Comparison of ENCODE assay signal across 33 cellular contexts in genomic region chrX:136975642-136976518, GRCh38. TPM values are rescaled to one million over a fixed set of nuclear protein-coding genes. Genes with fewer than 3 reads are reported as not detected.
"Had no signal": no experiment of that assay in that cellular context is flagged by ENCODE, and none has a peak within 500 bp of the region (broad histone marks: within the 10 kb centered on the region; RNA-seq: fewer than 3 reads in every experiment).

No MANE protein-coding gene starts in this region.

- H3K27me3 Mint-ChIP-seq: activated CD4-positive, alpha-beta memory T cell treated with anti-CD3 and anti-CD28 coated beads for 36 hours; activated CD4-positive, alpha-beta T cell treated with anti-CD3 and anti-CD28 coated beads, Interleukin-2, amount 10 ng/mL, durations not matched to agents 24 days and 14 days; activated naive CD4-positive, alpha-beta T cell treated with anti-CD3 and anti-CD28 coated beads, Interleukin-2, amount 10 ng/mL, durations not matched to agents 7 days and 5 days; activated naive CD8-positive, alpha-beta T cell treated with anti-CD3 and anti-CD28 coated beads, Interleukin-2, amount 10 ng/mL, durations not matched to agents 7 days and 5 days; dendritic cell treated with granulocyte-macrophage colony-stimulating factor and Interleukin-4, amounts not matched to agents 40 ng/mL and 50 ng/mL, for 4 days; naive thymus-derived CD4-positive, alpha-beta T cell had no signal

- FAIRE-seq: frontal cortex, islet of Langerhans, TTC549, urothelium cell line had no signal

- H3K27me3 ChIP-seq: esophagus muscularis mucosa, spleen had no signal

- H3K27ac ChIP-seq: esophagus muscularis mucosa, parathyroid adenoma, psoas muscle, spleen, thoracic aorta, WERI-Rb-1 had no signal

- H3K4me1 ChIP-seq: esophagus muscularis mucosa, parathyroid adenoma, psoas muscle, spleen had no signal

- H3K4me3 ChIP-seq: esophagus muscularis mucosa, psoas muscle, spleen, thoracic aorta had no signal

- H3K27ac Mint-ChIP-seq: activated CD4-positive, alpha-beta memory T cell treated with anti-CD3 and anti-CD28 coated beads for 36 hours; activated CD4-positive, alpha-beta T cell treated with anti-CD3 and anti-CD28 coated beads, Interleukin-2, amount 10 ng/mL, durations not matched to agents 24 days and 14 days; activated naive CD4-positive, alpha-beta T cell treated with anti-CD3 and anti-CD28 coated beads, Interleukin-2, amount 10 ng/mL, durations not matched to agents 7 days and 5 days; activated naive CD8-positive, alpha-beta T cell treated with anti-CD3 and anti-CD28 coated beads, Interleukin-2, amount 10 ng/mL, durations not matched to agents 7 days and 5 days; activated T-helper 1 cell treated with anti-CD3 and anti-CD28 coated beads, Interleukin-12 subunit alpha, Interleukin-12 subunit beta, Interleukin-2, Interleukin-4 antibody, amounts not matched to agents 30 ng/mL and 10 ng/mL and 1 ng/mL, durations not matched to agents 14 hours and 24 hours and 36 hours; dendritic cell treated with granulocyte-macrophage colony-stimulating factor and Interleukin-4, amounts not matched to agents 40 ng/mL and 50 ng/mL, for 4 days; endodermal cell; naive thymus-derived CD4-positive, alpha-beta T cell; T-helper 1 cell treated with Interleukin-12 subunit alpha and Interleukin-12 subunit beta and Interleukin-4 antibody, amounts not matched to agents 30 μg/mL and 1 μg/mL, for 36 hours had no signal

- H3K9me3 Mint-ChIP-seq: activated CD4-positive, alpha-beta memory T cell treated with anti-CD3 and anti-CD28 coated beads for 36 hours; activated naive CD8-positive, alpha-beta T cell treated with anti-CD3 and anti-CD28 coated beads, Interleukin-2, amount 10 ng/mL, durations not matched to agents 7 days and 5 days; activated T-helper 1 cell treated with anti-CD3 and anti-CD28 coated beads, Interleukin-12 subunit alpha, Interleukin-12 subunit beta, Interleukin-2, Interleukin-4 antibody, amounts not matched to agents 30 ng/mL and 10 ng/mL and 1 ng/mL, durations not matched to agents 14 hours and 24 hours and 36 hours had no signal

- H3K4me1 Mint-ChIP-seq: activated CD4-positive, alpha-beta T cell treated with anti-CD3 and anti-CD28 coated beads, Interleukin-2, amount 10 ng/mL, durations not matched to agents 24 days and 14 days; activated naive CD4-positive, alpha-beta T cell treated with anti-CD3 and anti-CD28 coated beads, Interleukin-2, amount 10 ng/mL, durations not matched to agents 7 days and 5 days; activated naive CD8-positive, alpha-beta T cell treated with anti-CD3 and anti-CD28 coated beads, Interleukin-2, amount 10 ng/mL, durations not matched to agents 7 days and 5 days; endodermal cell; naive thymus-derived CD4-positive, alpha-beta T cell had no signal

- H3K36me3 ChIP-seq: esophagus muscularis mucosa, spleen, thoracic aorta, WERI-Rb-1 had no signal

- H2AFZ ChIP-seq: parathyroid adenoma had no signal

- ATAC-seq: activated CD4-positive, CD25-positive, alpha-beta regulatory T cell treated with anti-CD3 and anti-CD28 coated beads, Interleukin-2, amount 50 U/mL, for 24 hours; left ventricle myocardium superior; naive thymus-derived CD4-positive, alpha-beta T cell; psoas muscle had no signal

- H3K36me3 Mint-ChIP-seq: activated naive CD4-positive, alpha-beta T cell treated with anti-CD3 and anti-CD28 coated beads, Interleukin-2, amount 10 ng/mL, durations not matched to agents 7 days and 5 days; activated naive CD8-positive, alpha-beta T cell treated with anti-CD3 and anti-CD28 coated beads, Interleukin-2, amount 10 ng/mL, durations not matched to agents 7 days and 5 days had no signal

- H3K4me3 Mint-ChIP-seq: activated CD4-positive, alpha-beta memory T cell treated with anti-CD3 and anti-CD28 coated beads for 36 hours; activated CD4-positive, alpha-beta T cell treated with anti-CD3 and anti-CD28 coated beads, Interleukin-2, amount 10 ng/mL, durations not matched to agents 24 days and 14 days; activated naive CD4-positive, alpha-beta T cell treated with anti-CD3 and anti-CD28 coated beads, Interleukin-2, amount 10 ng/mL, durations not matched to agents 7 days and 5 days; activated naive CD8-positive, alpha-beta T cell treated with anti-CD3 and anti-CD28 coated beads, Interleukin-2, amount 10 ng/mL, durations not matched to agents 7 days and 5 days; activated T-helper 1 cell treated with anti-CD3 and anti-CD28 coated beads, Interleukin-12 subunit alpha, Interleukin-12 subunit beta, Interleukin-2, Interleukin-4 antibody, amounts not matched to agents 30 ng/mL and 10 ng/mL and 1 ng/mL, durations not matched to agents 14 hours and 24 hours and 36 hours; dendritic cell treated with granulocyte-macrophage colony-stimulating factor and Interleukin-4, amounts not matched to agents 40 ng/mL and 50 ng/mL, for 4 days; endodermal cell; naive thymus-derived CD4-positive, alpha-beta T cell; T-helper 1 cell treated with Interleukin-12 subunit alpha and Interleukin-12 subunit beta and Interleukin-4 antibody, amounts not matched to agents 30 μg/mL and 1 μg/mL, for 36 hours had no signal

- H3K9me3 ChIP-seq: psoas muscle, thoracic aorta had no signal

- H3K9ac ChIP-seq: parathyroid adenoma had no signal

- DNase-seq: activated CD4-positive, alpha-beta memory T cell treated with anti-CD3 and anti-CD28 coated beads for 36 hours; activated CD4-positive, alpha-beta T cell treated with anti-CD3 and anti-CD28 coated beads, Interleukin-2, amount 10 ng/mL, durations not matched to agents 24 days and 14 days; activated CD8-positive, alpha-beta memory T cell treated with anti-CD3 and anti-CD28 coated beads, Interleukin-2, amount 50 U/mL, for 4 hours; activated gamma-delta T cell; activated naive CD4-positive, alpha-beta T cell treated with anti-CD3 and anti-CD28 coated beads, Interleukin-2, amount 10 ng/mL, durations not matched to agents 7 days and 5 days; activated naive CD8-positive, alpha-beta T cell treated with anti-CD3 and anti-CD28 coated beads, Interleukin-2, amount 10 ng/mL, durations not matched to agents 7 days and 5 days; activated T-cell treated with anti-CD3 and anti-CD28 coated beads, Interleukin-2, amount 50 U/mL, for 1 hour; amygdala; caudate nucleus; endodermal cell; left ventricle myocardium superior; mammary epithelial cell; midbrain; naive thymus-derived CD4-positive, alpha-beta T cell; psoas muscle; spleen; stimulated activated naive CD4-positive, alpha-beta T cell treated with Interleukin-2 at 50 U/mL for 16 hours; T-helper 9 cell; trophoblast cell; WERI-Rb-1 had no signal

- H3K79me2 ChIP-seq: parathyroid adenoma had no signal

RNA-seq across cellular contexts. Expression of gene GPR101, which starts 57.9 kb away (rescaled TPM):
- total RNA-seq: activated CD4-positive, alpha-beta memory T cell treated with anti-CD3 and anti-CD28 coated beads for 36 hours; activated CD8-positive, alpha-beta memory T cell treated with anti-CD3 and anti-CD28 coated beads for 36 hours; activated naive CD8-positive, alpha-beta T cell treated with anti-CD3 and anti-CD28 coated beads, Interleukin-2, amount 10 ng/mL, durations not matched to agents 7 days and 5 days; endodermal cell; esophagus muscularis mucosa; frontal cortex; left ventricle myocardium superior; mammary epithelial cell; naive thymus-derived CD4-positive, alpha-beta T cell; psoas muscle; spleen; subcutaneous adipose tissue; thoracic aorta had no signal
- polyA plus RNA-seq: mammary epithelial cell; naive thymus-derived CD4-positive, alpha-beta T cell; psoas muscle; spleen had no signal
